15 cellular contexts compared by ENCODE assay signal in the genomic region with DNA sequence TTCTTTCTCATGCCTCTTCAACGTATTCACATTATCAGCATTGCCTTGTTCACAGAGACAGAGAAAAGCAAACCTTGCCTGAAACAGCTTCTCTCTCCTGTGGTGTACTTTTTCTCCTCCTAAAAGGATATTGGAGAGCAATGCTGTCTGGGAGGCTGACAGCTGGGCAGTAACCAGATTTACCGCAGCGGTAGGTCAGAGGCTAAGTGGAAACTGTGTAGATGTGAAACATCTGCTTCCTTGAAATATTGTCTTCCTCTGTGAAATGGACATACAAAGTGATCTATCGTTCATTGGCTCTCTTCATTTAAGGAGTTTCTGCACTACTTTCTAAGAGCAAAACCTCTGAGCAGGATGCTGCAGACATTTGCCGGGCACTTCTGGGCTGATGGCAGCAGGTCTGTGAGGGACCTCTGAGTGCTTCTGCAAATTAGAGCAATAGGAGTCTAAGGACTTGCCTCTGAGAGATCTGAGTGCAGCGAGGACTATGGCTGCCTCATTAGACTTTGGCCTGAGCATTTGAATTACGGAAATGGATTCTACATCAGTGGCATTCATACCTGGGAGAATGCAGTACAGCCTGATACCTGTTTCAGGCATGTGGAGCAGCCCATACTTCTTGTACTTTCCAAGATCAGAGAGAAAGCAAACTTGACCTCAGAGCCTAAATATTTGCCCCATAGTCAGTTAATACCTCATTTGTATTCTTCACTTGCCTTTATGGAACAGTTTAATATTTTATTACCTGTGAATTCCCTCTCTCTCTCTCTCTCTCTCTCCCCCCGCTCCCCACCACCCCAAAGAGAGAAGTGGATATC.
"Had no signal": no experiment of that assay in that cellular context is flagged by ENCODE, and none has a peak within 500 bp of the region (broad histone marks: within the 10 kb centered on the region; RNA-seq: fewer than 3 reads in every experiment).

No MANE protein-coding gene starts in this region.

- DNase-seq: activated CD4-positive, alpha-beta T cell treated with anti-CD3 and anti-CD28 coated beads for 1 hour; activated CD4-positive, alpha-beta T cell treated with anti-CD3 and anti-CD28 coated beads, Interleukin-2, amount 50 U/mL, for 48 hours; activated CD8-positive, alpha-beta memory T cell treated with anti-CD3 and anti-CD28 coated beads, Interleukin-2, amount 10 ng/mL, durations not matched to agents 7 days and 5 days; activated gamma-delta T cell; activated T-cell treated with anti-CD3 and anti-CD28 coated beads, Interleukin-2, amount 50 U/mL, for 48 hours; anterior cingulate cortex; cerebellar nuclear complex; dorsolateral prefrontal cortex; esophagus squamous epithelium; heart left ventricle; left lung; mesendoderm; stimulated activated CD4-positive, alpha-beta T cell treated with anti-CD3 and anti-CD28 coated beads, Interleukin-2, amount 100 ng/mL, for 24 hours; stimulated activated naive CD4-positive, alpha-beta T cell treated with Interleukin-2 at 50 U/mL for 16 hours; T-helper 9 cell had no signal

- H3K27ac ChIP-seq: dorsolateral prefrontal cortex, esophagus squamous epithelium, heart left ventricle, left lung had no signal

- ATAC-seq: activated CD8-positive, alpha-beta memory T cell treated with anti-CD3 and anti-CD28 coated beads, Interleukin-2, amount 10 ng/mL, durations not matched to agents 7 days and 5 days; heart left ventricle; left lung had no signal

- H3K36me3 ChIP-seq: esophagus squamous epithelium, heart left ventricle, left lung had no signal

- H3K9me3 ChIP-seq: esophagus squamous epithelium, left lung had no signal

- H3K27me3 ChIP-seq: dorsolateral prefrontal cortex, esophagus squamous epithelium, heart left ventricle, left lung had no signal

- H3K4me3 ChIP-seq: dorsolateral prefrontal cortex, esophagus squamous epithelium, heart left ventricle, left lung had no signal
